ENCODE assay signal across 19 cellular contexts in genomic region chr12:15274561-15274967, GRCh38. TPM values are rescaled to one million over a fixed set of nuclear protein-coding genes. Genes with fewer than 3 reads are reported as not detected.
DNase-seq lines count a peak whose midpoint lies in the region; ATAC-seq and TF ChIP-seq lines count a peak whose summit lies in the region.
"Had no signal": no experiment of that assay in that cellular context is flagged by ENCODE, and none has a peak within 500 bp of the region (broad histone marks: within the 10 kb centered on the region; RNA-seq: fewer than 3 reads in every experiment).

No MANE protein-coding gene starts in this region.

- H3K4me1 ChIP-seq in left lung (peaks cover 6 to 35% of the 10 kb centered on the region in 2 donors), tibial artery (peaks cover 5 to 40% (median 13%) of the 10 kb centered on the region in 4 donors)

- H3K27ac ChIP-seq in left lung = no peak overlapping the region
- peak overlapping the region; percentile 47 to 67 for H3K27ac ChIP-seq in tibial artery
- H3K27ac ChIP-seq: gastrocnemius medialis had no signal

- no peaks in the 10 kb centered on the region for H3K27me3 ChIP-seq in left lung
- no peaks in the 10 kb centered on the region for H3K27me3 ChIP-seq in tibial artery
- H3K27me3 ChIP-seq: gastrocnemius medialis had no signal

- intact Hi-C loops in left lung (cut with DNase I) = no loop called here
- intact Hi-C loops in tibial artery (cut with DNase I; ENCODE audit: low total_unique reads) = no loop called here

- H3K36me3 ChIP-seq in left lung (no peaks in the 10 kb centered on the region), tibial artery (no peaks in the 10 kb centered on the region)
- H3K36me3 ChIP-seq: gastrocnemius medialis had no signal

- no peaks in the 10 kb centered on the region for H3K36me3 Mint-ChIP-seq in chondrocyte (ENCODE audit: low read depth)
- no peaks in the 10 kb centered on the region for H3K36me3 Mint-ChIP-seq in activated T-cell treated with anti-CD3 and anti-CD28 coated beads, Interleukin-2, amount 50 U/mL, for 24 hours (ENCODE audit: low read depth)
- no peaks in the 10 kb centered on the region for H3K36me3 Mint-ChIP-seq in progenitor cell of endocrine pancreas (ENCODE audit: insufficient read depth)

- H3K27me3 Mint-ChIP-seq in chondrocyte (ENCODE audit: low read depth) (no peaks in the 10 kb centered on the region), progenitor cell of endocrine pancreas (no peaks in the 10 kb centered on the region)
- H3K27me3 Mint-ChIP-seq in activated T-cell treated with anti-CD3 and anti-CD28 coated beads, Interleukin-2, amount 50 U/mL, for 24 hours = peaks cover 25% of the 10 kb centered on the region

- H3K4me1 Mint-ChIP-seq in chondrocyte (ENCODE audit: low read depth) = peaks cover 29% of the 10 kb centered on the region
- peaks cover 7% of the 10 kb centered on the region for H3K4me1 Mint-ChIP-seq in activated T-cell treated with anti-CD3 and anti-CD28 coated beads, Interleukin-2, amount 50 U/mL, for 24 hours (ENCODE audit: low read depth)
- H3K4me1 Mint-ChIP-seq in progenitor cell of endocrine pancreas (ENCODE audit: low read depth) = no peaks in the 10 kb centered on the region

- H3K9me3 ChIP-seq in left lung (no peaks in the 10 kb centered on the region), tibial artery (no peaks in the 10 kb centered on the region)
- H3K9me3 ChIP-seq: gastrocnemius medialis had no signal

- DNase-seq in LoVo (ENCODE audit: low spot score) = peak; percentile 73
- DNase-seq in chondrocyte (ENCODE audit: low spot score) = no peak
- DNase-seq in left lung = no peak
- no peak for DNase-seq in tibial artery
- DNase-seq in GM19238 (ENCODE audit: insufficient read length, low spot score) = no peak
- no peak for DNase-seq in activated T-cell treated with anti-CD3 and anti-CD28 coated beads, Interleukin-2, amount 50 U/mL, for 24 hours
- no peak for DNase-seq in progenitor cell of endocrine pancreas (ENCODE audit: low spot score, unreplicated experiment)
- DNase-seq: activated CD4-positive, alpha-beta T cell treated with anti-CD3 and anti-CD28 coated beads, Interleukin-2, amount 10 ng/mL, durations not matched to agents 7 days and 5 days; amygdala; gastrocnemius medialis; islet precursor cell; NCI-H1105 treated with DMSO at 0.1 percent for 48 hours; NCI-H526; stimulated activated CD4-positive, alpha-beta T cell treated with anti-CD3 and anti-CD28 coated beads, Interleukin-1b, Interleukin-23, amount 100 ng/mL, for 48 hours had no signal

- no peak overlapping the region for H3K4me3 Mint-ChIP-seq in chondrocyte (ENCODE audit: unreplicated experiment)
- no peak overlapping the region for H3K4me3 Mint-ChIP-seq in activated T-cell treated with anti-CD3 and anti-CD28 coated beads, Interleukin-2, amount 50 U/mL, for 24 hours
- H3K4me3 Mint-ChIP-seq in progenitor cell of endocrine pancreas (ENCODE audit: low read depth) = no peak overlapping the region
- H3K4me3 Mint-ChIP-seq: activated CD4-positive, alpha-beta T cell treated with anti-CD3 and anti-CD28 coated beads, Interleukin-2, amount 10 ng/mL, durations not matched to agents 7 days and 5 days had no signal

- no peak for TF ChIP-seq CTCF in chondrocyte (IDR thresholded peaks at IDR 0.05)
- no peak for TF ChIP-seq CTCF in left lung (IDR thresholded peaks at IDR 0.05)
- no peak for TF ChIP-seq CTCF in tibial artery (IDR thresholded peaks at IDR 0.05)
- TF ChIP-seq CTCF in progenitor cell of endocrine pancreas (IDR thresholded peaks at IDR 0.05; ENCODE audit: unreplicated experiment) = no peak

- H3K27ac Mint-ChIP-seq in chondrocyte (ENCODE audit: unreplicated experiment) (peak overlapping the region; percentile 68), progenitor cell of endocrine pancreas (no peak overlapping the region)
- H3K27ac Mint-ChIP-seq in activated T-cell treated with anti-CD3 and anti-CD28 coated beads, Interleukin-2, amount 50 U/mL, for 24 hours = no peak overlapping the region
- H3K27ac Mint-ChIP-seq: activated CD4-positive, alpha-beta T cell treated with anti-CD3 and anti-CD28 coated beads, Interleukin-2, amount 10 ng/mL, durations not matched to agents 7 days and 5 days had no signal

- ATAC-seq in left lung (peak; percentile 69), GM18498 (IDR thresholded peaks at IDR 0.05; ENCODE audit: unreplicated experiment) (no peak)

- H3K4me3 ChIP-seq in left lung (no peak overlapping the region), tibial artery (no peak overlapping the region)
- H3K4me3 ChIP-seq: gastrocnemius medialis had no signal

- H3K9me3 Mint-ChIP-seq in chondrocyte (ENCODE audit: low read depth) (no peaks in the 10 kb centered on the region), progenitor cell of endocrine pancreas (ENCODE audit: low read depth) (no peaks in the 10 kb centered on the region)
- H3K9me3 Mint-ChIP-seq in activated T-cell treated with anti-CD3 and anti-CD28 coated beads, Interleukin-2, amount 50 U/mL, for 24 hours = no peaks in the 10 kb centered on the region
- H3K9me3 Mint-ChIP-seq: activated CD4-positive, alpha-beta T cell treated with anti-CD3 and anti-CD28 coated beads, Interleukin-2, amount 10 ng/mL, durations not matched to agents 7 days and 5 days had no signal

RNA-seq across cellular contexts. Expression of gene PTPRO, which starts 47.7 kb away (rescaled TPM):
- total RNA-seq in chondrocyte (3.0 to 3.9 TPM (median 3.1 TPM) in 3 replicates), left lung (10 to 100 TPM in 1 of 2 donors, 1 to 10 TPM in 1; 6.3 to 11.9 TPM), progenitor cell of endocrine pancreas (0.24 and 0.69 TPM in 2 replicates)
- total RNA-seq: dermis microvascular lymphatic vessel endothelial cell, G401, pulmonary artery endothelial cell had no signal

RNA-seq across cellular contexts. Expression of gene RERG, which starts 53.3 kb away (rescaled TPM):
- total RNA-seq in chondrocyte = 10.1 to 64.8 TPM (median 10.8 TPM) in 3 replicates
- total RNA-seq in left lung = 10 to 100 TPM; 11.5 to 12.4 TPM
- 1.8 and 2.2 TPM in 2 replicates for total RNA-seq in progenitor cell of endocrine pancreas
- total RNA-seq: dermis microvascular lymphatic vessel endothelial cell; G401; T-helper 2 cell treated with Interferon-gamma antibody and Interleukin-4, amounts not matched to agents 100 ng/mL and 5 ng/mL, for 36 hours had no signal

Comparison
In these comparisons a context has a peak if more than half of its experiments do, and no peak if none do; other contexts are left out.
1. H3K27ac ChIP-seq: peak in tibial artery (2 of 2); none in left lung (0 of 2).